Comparison of ENCODE assay signal across 19 cellular contexts in genomic region chr9:89718176-89718575, GRCh38.
DNase-seq lines count a peak whose midpoint lies in the region; ATAC-seq and TF ChIP-seq lines count a peak whose summit lies in the region.
"Had no signal": no experiment of that assay in that cellular context is flagged by ENCODE, and none has a peak within 500 bp of the region (broad histone marks: within the 10 kb centered on the region; RNA-seq: fewer than 3 reads in every experiment).

No MANE protein-coding gene starts in this region.

- H3K14ac ChIP-seq in trophoblast cell (ENCODE audit: low read length), result peak overlapping the region; percentile 46

- CTCF ChIA-PET in MCF 10A (lab: Yijun Ruan, JAX), result no interaction called here

- no peak overlapping the region for H4K8ac ChIP-seq in trophoblast cell (ENCODE audit: low read depth, low read length)

- H3K79me2 ChIP-seq in trophoblast cell (ENCODE audit: control insufficient read depth, insufficient read depth, low read length, poor library complexity), result no peaks in the 10 kb centered on the region

- H3K9me3 Mint-ChIP-seq in MCF 10A (ENCODE audit: unreplicated experiment), result no peaks in the 10 kb centered on the region
- H3K9me3 Mint-ChIP-seq: CD4-positive, CD25-positive, alpha-beta regulatory T cell; CD8-positive, alpha-beta T cell had no signal

- H3K36me3 ChIP-seq in breast epithelium, result no peaks in the 10 kb centered on the region
- no peaks in the 10 kb centered on the region for H3K36me3 ChIP-seq in trophoblast cell (ENCODE audit: control insufficient read depth in 1 of 2, insufficient read depth in 2 of 2, low read length in 2 of 2)
- H3K36me3 ChIP-seq: BLaER1 had no signal

- no peak overlapping the region for H2BK5ac ChIP-seq in trophoblast cell (ENCODE audit: low read depth, low read length, poor library complexity)

- H3K4me2 ChIP-seq in trophoblast cell (ENCODE audit: low read length), result no peak overlapping the region
- H3K4me2 ChIP-seq: BLaER1 had no signal

- peak overlapping the region; percentile 40 for H2AK5ac ChIP-seq in trophoblast cell (ENCODE audit: low read length)

- peak; percentile 6 for DNase-seq in MCF 10A (ENCODE audit: unreplicated experiment)
- no peak for DNase-seq in breast epithelium (ENCODE audit: low spot score in 2 of 2)
- peak; percentile 39 for DNase-seq in kidney tubule cell (ENCODE audit: low spot score)
- DNase-seq in trophoblast cell, result no peak
- DNase-seq in glomerular visceral epithelial cell (ENCODE audit: extremely low spot score), result no peak
- DNase-seq in ureter (ENCODE audit: low spot score), result no peak
- DNase-seq: CD4-positive, CD25-positive, alpha-beta regulatory T cell; CD8-positive, alpha-beta T cell; DMS153; DND-41; GM23248; H7; HCEC 1CT had no signal

- H2AFZ ChIP-seq in trophoblast cell (ENCODE audit: insufficient read depth, low read length, poor library complexity), result no peak overlapping the region
- H2AFZ ChIP-seq: GM23248 had no signal

- no peak overlapping the region for H3K23ac ChIP-seq in trophoblast cell (ENCODE audit: low read length)

- H3K9me3 ChIP-seq in breast epithelium (peaks cover 0 to 5% of the 10 kb centered on the region in 2 donors), trophoblast cell (ENCODE audit: insufficient read depth, low read depth, low read length) (peaks cover 8% of the 10 kb centered on the region)
- H3K9me3 ChIP-seq: BLaER1, Caco-2 had no signal

- no peaks in the 10 kb centered on the region for H3K27me3 Mint-ChIP-seq in MCF 10A (ENCODE audit: insufficient read depth, unreplicated experiment)
- H3K27me3 Mint-ChIP-seq: B cell; CD4-positive, CD25-positive, alpha-beta regulatory T cell had no signal

- intact Hi-C loops in MCF 10A (cut with micrococcal nuclease) (no loop called here), breast epithelium (cut with DNase I; ENCODE audit: low total_unique reads) (no loop called here)

- H3K27me3 ChIP-seq in breast epithelium, result no peaks in the 10 kb centered on the region
- no peaks in the 10 kb centered on the region for H3K27me3 ChIP-seq in trophoblast cell (ENCODE audit: insufficient read depth, low read length)
- H3K27me3 ChIP-seq: BLaER1 had no signal

- H3K4me3 ChIP-seq in breast epithelium (no peak overlapping the region), trophoblast cell (ENCODE audit: low read depth, low read length) (no peak overlapping the region)
- H3K4me3 ChIP-seq: BLaER1, GM23248 had no signal

- H3K18ac ChIP-seq in trophoblast cell (ENCODE audit: low read length), result peak overlapping the region; percentile 58

- H3K36me3 Mint-ChIP-seq in MCF 10A (ENCODE audit: insufficient read depth, unreplicated experiment), result no peaks in the 10 kb centered on the region
- H3K36me3 Mint-ChIP-seq: CD8-positive, alpha-beta T cell had no signal

- POLR2A ChIA-PET in MCF 10A (lab: Yijun Ruan, JAX), result no interaction called here

- TF ChIP-seq CTCF in MCF 10A (IDR thresholded peaks at IDR 0.05; ENCODE audit: unreplicated experiment), result no peak
- no peak for TF ChIP-seq CTCF in breast epithelium (IDR thresholded peaks at IDR 0.05)

- H3K27ac ChIP-seq in breast epithelium, result peak overlapping the region in 1 of 2 donors; percentile 66
- no peak overlapping the region for H3K27ac ChIP-seq in trophoblast cell (ENCODE audit: low read depth, low read length)
- H3K27ac ChIP-seq: 22Rv1, BLaER1, C4-2B, GM23248 had no signal

- H4K91ac ChIP-seq in trophoblast cell (ENCODE audit: low read depth, low read length), result no peak overlapping the region

- H2BK120ac ChIP-seq in trophoblast cell (ENCODE audit: insufficient read depth, low read length, poor library complexity), result no peak overlapping the region

- no peaks in the 10 kb centered on the region for H3K4me1 Mint-ChIP-seq in MCF 10A (ENCODE audit: insufficient read depth, unreplicated experiment)

- no peak for ATAC-seq in GM21723 (IDR thresholded peaks at IDR 0.05; ENCODE audit: unreplicated experiment)
- ATAC-seq: CD8-positive, alpha-beta T cell had no signal

- H3K27ac Mint-ChIP-seq in MCF 10A (ENCODE audit: low read depth, unreplicated experiment), result no peak overlapping the region
- H3K27ac Mint-ChIP-seq: B cell; CD8-positive, alpha-beta T cell had no signal

- peaks cover 8% of the 10 kb centered on the region for H3K79me1 ChIP-seq in trophoblast cell (ENCODE audit: low read length)

- H3K4me1 ChIP-seq in breast epithelium (peaks cover 0 to 6% of the 10 kb centered on the region in 2 donors), trophoblast cell (ENCODE audit: control insufficient read depth in 1 of 2, insufficient read depth in 2 of 2, low read length in 2 of 2) (peaks cover 9 to 10% of the 10 kb centered on the region in 2 experiments)
- H3K4me1 ChIP-seq: Caco-2 had no signal

- no peak overlapping the region for H3K4me3 Mint-ChIP-seq in MCF 10A (ENCODE audit: unreplicated experiment)
- H3K4me3 Mint-ChIP-seq: B cell; CD4-positive, CD25-positive, alpha-beta regulatory T cell; CD8-positive, alpha-beta T cell had no signal

- no peak overlapping the region for H4K12ac ChIP-seq in trophoblast cell (ENCODE audit: low read depth, low read length)

- no peak for TF ChIP-seq POLR2A in breast epithelium (IDR thresholded peaks at IDR 0.05)

- H2BK12ac ChIP-seq in trophoblast cell (ENCODE audit: low read length), result peak overlapping the region; percentile 51

- no peak overlapping the region for H3K9ac ChIP-seq in trophoblast cell (ENCODE audit: low read length)
- H3K9ac ChIP-seq: BLaER1, GM23248 had no signal

- no CpG with 5 or more reads among the region's 3 CpGs for WGBS in trophoblast cell (ENCODE audit: extremely low coverage, insufficient coverage, insufficient read length)

- BruUV-seq in MCF 10A (replicated peaks; lab: Mats Ljungman, UMichigan), result no TSS peak

- H3K4ac ChIP-seq in trophoblast cell (ENCODE audit: low read depth, low read length), result no peak overlapping the region

Comparison
In these comparisons a context has a peak if more than half of its experiments do, and no peak if none do; other contexts are left out.
1. DNase-seq: peak in MCF 10A (single experiment) and kidney tubule cell (single experiment); none in breast epithelium (0 of 2), trophoblast cell (0 of 2), glomerular visceral epithelial cell (single experiment) and ureter (single experiment).